ENCODE assay signal across 9 cellular contexts in the genomic region with DNA sequence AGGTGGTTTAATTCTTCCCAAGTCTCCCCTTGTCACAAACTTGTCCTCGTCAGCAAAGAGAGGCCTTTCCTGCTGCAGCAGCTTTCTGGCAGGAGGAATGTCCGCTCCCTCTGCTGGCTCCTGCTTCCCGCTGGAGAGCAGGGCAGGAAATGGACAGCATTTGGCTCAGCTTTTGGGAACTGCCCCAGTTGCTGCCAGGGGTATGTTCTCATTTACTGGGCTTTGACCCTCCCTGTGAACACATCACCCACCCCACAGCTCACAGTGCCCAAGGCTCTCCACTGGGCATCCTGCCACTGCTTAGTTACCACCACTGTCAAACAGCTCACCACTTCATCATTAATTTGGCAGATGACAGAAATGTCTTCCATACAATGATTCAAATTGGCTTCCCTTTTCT.
A peak's percentile ranks its signal among the peaks of the same experiment; 100 is the strongest.
DNase-seq lines count a peak whose midpoint lies in the region; ATAC-seq and TF ChIP-seq lines count a peak whose summit lies in the region.
"Had no signal": no experiment of that assay in that cellular context is flagged by ENCODE, and none has a peak within 500 bp of the region (broad histone marks: within the 10 kb centered on the region; RNA-seq: fewer than 3 reads in every experiment).

No MANE protein-coding gene starts in this region.

- H3K4me1 ChIP-seq in H9 (ENCODE audit: insufficient read depth, low read length) (peaks cover 3% of the 10 kb centered on the region; the same call in 1 of the 2 replicates), body of pancreas (peaks cover 76% of the 10 kb centered on the region)

- TF ChIP-seq CTCF in H9 (conservative IDR thresholded peaks at IDR 0.05) (no peak), body of pancreas (IDR thresholded peaks at IDR 0.05) (peak in 5 of 7 experiments; percentile 14 to 62 (median 47))

- H3K23me2 ChIP-seq in H9 (ENCODE audit: insufficient read length, low read depth, low read length, poor library complexity, severe bottlenecking), result no peaks in the 10 kb centered on the region

- no peaks in the 10 kb centered on the region for H3K36me3 ChIP-seq in body of pancreas (replicated peaks in 1 of 2; ENCODE audit: insufficient read depth in 1 of 2, low read depth in 2 of 2)

- H3T11ph ChIP-seq in H9 (ENCODE audit: low read length), result no peak overlapping the region

- no peak overlapping the region for H4K91ac ChIP-seq in H9 (ENCODE audit: insufficient read length, low read depth, low read length)

- WGBS in H9 (ENCODE audit: extremely low coverage, insufficient read length, low lambda C conversion rate), result no CpG with 5 or more reads among the region's 3 CpGs
- WGBS in body of pancreas, 2 donors, result 45% methylated on average over 3 of the region's 3 CpGs

- H3K4me2 ChIP-seq in H9 (ENCODE audit: insufficient read depth, insufficient read length, low read length), result no peak overlapping the region

- no peaks in the 10 kb centered on the region; the same call in 1 of the 2 replicates for H3K79me2 ChIP-seq in H9 (ENCODE audit: insufficient read depth, low read length)

- H2BK15ac ChIP-seq in H9 (ENCODE audit: low read depth, low read length), result no peak overlapping the region

- H3K9ac ChIP-seq in H9 (ENCODE audit: extremely low read depth, insufficient read length, low read length), result no peak overlapping the region

- H3K27me3 Mint-ChIP-seq in H9 (ENCODE audit: low read depth) (no peaks in the 10 kb centered on the region; the same call in 1 of the 2 replicates), immature natural killer cell (ENCODE audit: low read depth in 3 of 3) (peaks cover 0 to 9% (median 2%) of the 10 kb centered on the region in 3 donors)
- H3K27me3 Mint-ChIP-seq: IgD-negative memory B cell had no signal

- H2AFZ ChIP-seq in H9 (ENCODE audit: low read length), result no peak overlapping the region

- ATAC-seq in body of pancreas (peak; percentile 41), HG02763 (IDR thresholded peaks at IDR 0.05; ENCODE audit: unreplicated experiment) (no peak), GM21447 (IDR thresholded peaks at IDR 0.05; ENCODE audit: unreplicated experiment) (no peak), GM21528 (IDR thresholded peaks at IDR 0.05; ENCODE audit: low FRiP score, unreplicated experiment) (no peak)

- H3K36me3 Mint-ChIP-seq in H9 (ENCODE audit: insufficient read depth in 1 of 3, low read depth in 3 of 3) (peaks cover 16 to 26% (median 20%) of the 10 kb centered on the region in 3 experiments), immature natural killer cell (peaks cover under 1 to 9% (median 3%) of the 10 kb centered on the region in 3 donors)
- H3K36me3 Mint-ChIP-seq: IgD-negative memory B cell had no signal

- H3K9me3 ChIP-seq in H9 (ENCODE audit: control insufficient read depth, low read depth, low read length) (no peaks in the 10 kb centered on the region), body of pancreas (no peaks in the 10 kb centered on the region)

- H3K4me3 ChIP-seq in body of pancreas (no peak overlapping the region), skin epidermis (no peak overlapping the region)

- H3K9me3 Mint-ChIP-seq in H9 (no peaks in the 10 kb centered on the region; a peak in 1 of 5 replicates), immature natural killer cell (no peaks in the 10 kb centered on the region)
- H3K9me3 Mint-ChIP-seq: IgD-negative memory B cell had no signal

- H4K20me1 ChIP-seq in H9 (ENCODE audit: control insufficient read depth, insufficient read depth, insufficient read length), result no peaks in the 10 kb centered on the region

- no peak overlapping the region for H3K4ac ChIP-seq in H9 (ENCODE audit: low read depth, low read length)

- no peak overlapping the region for H2BK12ac ChIP-seq in H9 (ENCODE audit: insufficient read length, low read depth, low read length)

- no peak overlapping the region for H3K14ac ChIP-seq in H9 (ENCODE audit: insufficient read depth, low read length)

- H4K5ac ChIP-seq in H9 (ENCODE audit: insufficient read length, low read depth, low read length), result no peak overlapping the region

- peak in 2 of 3 donors; percentile 35 to 48 for TF ChIP-seq POLR2A in body of pancreas (IDR thresholded peaks at IDR 0.05)

- no peak overlapping the region for H2BK120ac ChIP-seq in H9 (ENCODE audit: low read depth, low read length, poor library complexity, severe bottlenecking)

- H3K27ac Mint-ChIP-seq in H9 (peak overlapping the region in 2 of 3 experiments; percentile 12 to 87; a peak in 3 of 7 replicates), immature natural killer cell (peak overlapping the region in 5 of 6 donors; percentile 37 to 65 (median 39))
- H3K27ac Mint-ChIP-seq: IgD-negative memory B cell had no signal

- H3K27ac ChIP-seq in H9 (ENCODE audit: insufficient read length, low read depth, low read length), result no peak overlapping the region
- peak overlapping the region; percentile 80 to 86 (median 84) for H3K27ac ChIP-seq in body of pancreas
- peak overlapping the region in 16 of 21 experiments; percentile 15 to 89 (median 69) for H3K27ac ChIP-seq in skin epidermis

- intact Hi-C loops in body of pancreas (cut with DNase I), result no loop called here

- H3K79me1 ChIP-seq in H9 (ENCODE audit: insufficient read depth, low read depth, low read length, poor library complexity, severe bottlenecking), result no peaks in the 10 kb centered on the region

- H3K18ac ChIP-seq in H9 (ENCODE audit: insufficient read length, low read depth, low read length), result no peak overlapping the region

- H4K8ac ChIP-seq in H9 (replicated peaks; ENCODE audit: insufficient read length, low read depth, low read length), result no peak overlapping the region

- H2AK5ac ChIP-seq in H9 (ENCODE audit: insufficient read length, low read length), result no peak overlapping the region

- H3K23ac ChIP-seq in H9 (ENCODE audit: insufficient read length, low read depth, low read length), result no peak overlapping the region

- H2BK20ac ChIP-seq in H9 (ENCODE audit: low read depth, low read length, poor library complexity, severe bottlenecking), result no peak overlapping the region

- H2BK5ac ChIP-seq in H9 (ENCODE audit: insufficient read length, low read length), result no peak overlapping the region

- H3K27me3 ChIP-seq in H9 (ENCODE audit: insufficient read depth, low read length) (no peaks in the 10 kb centered on the region), body of pancreas (no peaks in the 10 kb centered on the region)

- DNase-seq in H9 (no peak), body of pancreas (peak; percentile 58 to 93 (median 88)), immature natural killer cell (no peak)
- DNase-seq in activated effector memory CD4-positive, alpha-beta T cell treated with anti-CD3 and anti-CD28 coated beads, Interleukin-2, amount 50 U/mL, for 16 hours, result no peak

- no peak overlapping the region for H3K56ac ChIP-seq in H9 (ENCODE audit: insufficient read length, low read depth, low read length)

- H3K4me3 Mint-ChIP-seq in H9, result no peak overlapping the region
- no peak overlapping the region for H3K4me3 Mint-ChIP-seq in immature natural killer cell
- H3K4me3 Mint-ChIP-seq: IgD-negative memory B cell had no signal

- H3K4me1 Mint-ChIP-seq in H9 (peaks cover 39 to 43% of the 10 kb centered on the region in 2 experiments), immature natural killer cell (peaks cover 56 to 73% of the 10 kb centered on the region in 2 donors)

Comparison
In these comparisons a context has a peak if more than half of its experiments do, and no peak if none do; other contexts are left out.
1. DNase-seq: peak in body of pancreas (4 of 4); none in H9 (single experiment), immature natural killer cell (0 of 3) and activated effector memory CD4-positive, alpha-beta T cell treated with anti-CD3 and anti-CD28 coated beads, Interleukin-2, amount 50 U/mL, for 16 hours (single experiment).